Comparison of ENCODE assay signal across 13 cellular contexts in genomic region chr5:151534345-151534744, GRCh38. TPM values are rescaled to one million over a fixed set of nuclear protein-coding genes. Genes with fewer than 3 reads are reported as not detected.
"Had no signal": no experiment of that assay in that cellular context is flagged by ENCODE, and none has a peak within 500 bp of the region (broad histone marks: within the 10 kb centered on the region; RNA-seq: fewer than 3 reads in every experiment).

No MANE protein-coding gene starts in this region.

- DNase-seq: activated naive CD4-positive, alpha-beta T cell treated with Interleukin-2 at 50 U/mL for 16 hours; hippocampal formation; naive thymus-derived CD4-positive, alpha-beta T cell; nucleus accumbens; right cardiac atrium; small intestine; trophoblast cell had no signal

- ATAC-seq: naive thymus-derived CD4-positive, alpha-beta T cell; right cardiac atrium had no signal

- H3K36me3 Mint-ChIP-seq: naive thymus-derived CD4-positive, alpha-beta T cell had no signal

- H3K4me3 Mint-ChIP-seq: activated T-cell treated with anti-CD3 and anti-CD28 coated beads, Interleukin-2, amount 50 U/mL, for 72 hours; dendritic cell treated with granulocyte-macrophage colony-stimulating factor and Interleukin-4, amounts not matched to agents 40 ng/mL and 50 ng/mL, for 4 days; naive thymus-derived CD4-positive, alpha-beta T cell; T-helper 1 cell treated with Interleukin-12 subunit alpha and Interleukin-12 subunit beta and Interleukin-4 antibody, amounts not matched to agents 30 μg/mL and 1 μg/mL, for 36 hours had no signal

- H3K9me3 Mint-ChIP-seq: activated T-cell treated with anti-CD3 and anti-CD28 coated beads, Interleukin-2, amount 50 U/mL, for 72 hours; dendritic cell treated with granulocyte-macrophage colony-stimulating factor and Interleukin-4, amounts not matched to agents 40 ng/mL and 50 ng/mL, for 4 days; naive thymus-derived CD4-positive, alpha-beta T cell; T-helper 1 cell treated with Interleukin-12 subunit alpha and Interleukin-12 subunit beta and Interleukin-4 antibody, amounts not matched to agents 30 μg/mL and 1 μg/mL, for 36 hours had no signal

- FAIRE-seq: small intestine had no signal

- H3K27ac Mint-ChIP-seq: activated T-cell treated with anti-CD3 and anti-CD28 coated beads, Interleukin-2, amount 50 U/mL, for 72 hours; dendritic cell treated with granulocyte-macrophage colony-stimulating factor and Interleukin-4, amounts not matched to agents 40 ng/mL and 50 ng/mL, for 4 days; naive thymus-derived CD4-positive, alpha-beta T cell; progenitor cell of endocrine pancreas; T-helper 1 cell treated with Interleukin-12 subunit alpha and Interleukin-12 subunit beta and Interleukin-4 antibody, amounts not matched to agents 30 μg/mL and 1 μg/mL, for 36 hours had no signal

RNA-seq across cellular contexts. Expression of gene FAT2, which starts 56.8 kb away (rescaled TPM):
- total RNA-seq: activated T-cell treated with anti-CD3 and anti-CD28 coated beads, Interleukin-2, amount 50 U/mL, for 72 hours; lung microvascular endothelial cell; mononuclear cell; naive thymus-derived CD4-positive, alpha-beta T cell had no signal
- polyA plus RNA-seq: naive thymus-derived CD4-positive, alpha-beta T cell had no signal
